In the genomic region with DNA sequence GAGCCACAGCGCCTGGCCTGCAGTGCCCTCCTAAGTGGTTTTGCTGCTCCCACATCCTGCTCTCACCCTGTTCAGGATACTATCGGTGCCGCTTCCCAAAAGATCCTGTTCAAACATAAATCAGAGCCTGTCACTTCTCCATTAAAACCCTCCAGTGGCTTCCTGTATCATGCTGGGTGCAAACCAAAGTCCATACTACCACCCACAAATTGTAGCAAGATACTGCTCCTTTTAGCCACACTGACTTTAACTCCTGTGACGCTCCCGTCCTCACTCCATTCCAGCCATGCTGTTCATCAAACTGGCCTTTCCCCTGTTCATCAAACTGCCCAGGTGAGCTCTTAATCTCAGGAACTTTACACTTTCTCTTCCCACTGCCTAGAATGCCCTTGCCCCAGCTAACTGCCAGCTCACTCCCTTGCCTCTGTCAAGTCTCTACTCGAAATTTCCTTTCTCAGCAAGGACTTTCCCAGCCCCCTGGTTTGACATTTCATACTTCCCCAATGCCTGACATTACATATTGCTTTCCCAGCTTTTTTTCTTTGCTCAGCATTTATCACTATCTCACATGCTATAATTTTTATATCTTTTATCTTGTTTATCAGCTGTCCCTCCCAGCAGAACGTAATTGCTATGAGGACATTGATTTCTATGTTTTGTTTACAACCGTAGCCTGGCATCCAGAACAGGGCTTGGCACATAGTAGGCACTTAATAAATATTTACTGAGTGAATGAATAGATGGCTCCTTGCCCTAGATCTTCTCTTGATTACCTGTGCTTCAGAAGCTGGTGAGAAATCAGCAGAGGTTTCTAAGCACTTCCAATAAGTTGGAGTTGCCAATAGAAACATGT, we compare ENCODE assay signal across 10 cellular contexts. TPM values are rescaled to one million over a fixed set of nuclear protein-coding genes. Genes with fewer than 3 reads are reported as not detected.
DNase-seq lines count a peak whose midpoint lies in the region; ATAC-seq, FAIRE-seq and TF ChIP-seq lines count a peak whose summit lies in the region.
"Had no signal": no experiment of that assay in that cellular context is flagged by ENCODE, and none has a peak within 500 bp of the region (broad histone marks: within the 10 kb centered on the region; RNA-seq: fewer than 3 reads in every experiment).

No MANE protein-coding gene starts in this region.

- POLR2A ChIA-PET in A549 (lab: Yijun Ruan, JAX): interaction anchor here (0.6 to 2.4 kb wide), 4 partner anchors 18 to 201 kb away, joined by 3 to 17 read pairs (median 7); partner anchors contain the start of gene SMURF2

- peak; percentile 59 to 85 for DNase-seq in A549 (ENCODE audit: low read depth in 1 of 2, low spot score in 1 of 2)
- DNase-seq in NCI-H2029 (lab: John Stamatoyannopoulos, UW): peak; percentile 81
- peak in 1 of 3 donors; percentile 41 for DNase-seq in mucosa of descending colon
- no peak for DNase-seq in activated CD4-positive, alpha-beta T cell treated with anti-CD3 and anti-CD28 coated beads, Interleukin-2, amount 50 U/mL, for 48 hours
- DNase-seq in sciatic nerve (ENCODE audit: low spot score): no peak
- no peak for DNase-seq in NCI-H2107 treated with DMSO at 0.1 percent for 48 hours (lab: John Stamatoyannopoulos, UW; ENCODE audit: unreplicated experiment)
- DNase-seq: activated effector memory CD4-positive, alpha-beta T cell treated with anti-CD3 and anti-CD28 coated beads, Interleukin-2, amount 50 U/mL, for 16 hours; stimulated activated CD4-positive, alpha-beta T cell treated with anti-CD3 and anti-CD28 coated beads, Interleukin-15, amount 100 ng/mL, for 24 hours had no signal

- intact Hi-C loops in dendritic cell treated with granulocyte-macrophage colony-stimulating factor and Interleukin-4, amounts not matched to agents 40 ng/mL and 50 ng/mL, for 4 days (cut with micrococcal nuclease): no loop called here
- intact Hi-C loops in mucosa of descending colon (cut with DNase I, micrococcal nuclease): no loop called here
- intact Hi-C loops in sciatic nerve (cut with DNase I): no loop called here

- CTCF ChIA-PET in A549 (lab: Yijun Ruan, JAX): interaction anchor here (0.6 to 3.5 kb wide), 9 partner anchors 11 to 83 kb away, joined by 3 to 17 read pairs (median 5); no protein-coding TSS in a partner anchor

- 14% methylated on average over 8 of the region's 8 CpGs for WGBS in A549 (ENCODE audit: missing lambda C conversion rate)

- no peak for FAIRE-seq in A549 (lab: Jason Lieb, UNC)

- TF ChIP-seq RAD21 in A549 (conservative IDR thresholded peaks at IDR 0.05 in 1 of 2, IDR thresholded peaks at IDR 0.05 in 1 of 2): no peak

- H3K9me3 ChIP-seq in A549: 0 out of 3 replicates have a peak, but pooled peaks cover 3% of the 10 kb centered on the region
- H3K9me3 ChIP-seq in mucosa of descending colon: no peaks in the 10 kb centered on the region

- TF ChIP-seq EP300 in A549 (IDR thresholded peaks at IDR 0.05): no peak

- H3K9me3 Mint-ChIP-seq in dendritic cell treated with granulocyte-macrophage colony-stimulating factor and Interleukin-4, amounts not matched to agents 40 ng/mL and 50 ng/mL, for 4 days: no peaks in the 10 kb centered on the region

- peak overlapping the region; percentile 79 to 86 for H3K27ac ChIP-seq in A549

- no peaks in the 10 kb centered on the region for H3K36me3 Mint-ChIP-seq in dendritic cell treated with granulocyte-macrophage colony-stimulating factor and Interleukin-4, amounts not matched to agents 40 ng/mL and 50 ng/mL, for 4 days (ENCODE audit: low read depth)

- peaks cover 49% of the 10 kb centered on the region for H3K4me1 ChIP-seq in A549
- H3K4me1 ChIP-seq in mucosa of descending colon (ENCODE audit: low read depth): peaks cover 39% of the 10 kb centered on the region

- peak overlapping the region; percentile 7 for H3K4me3 Mint-ChIP-seq in dendritic cell treated with granulocyte-macrophage colony-stimulating factor and Interleukin-4, amounts not matched to agents 40 ng/mL and 50 ng/mL, for 4 days

- H3K36me3 ChIP-seq in mucosa of descending colon (ENCODE audit: low read depth): no peaks in the 10 kb centered on the region

- H3K4me1 Mint-ChIP-seq in dendritic cell treated with granulocyte-macrophage colony-stimulating factor and Interleukin-4, amounts not matched to agents 40 ng/mL and 50 ng/mL, for 4 days (ENCODE audit: low read depth): peaks cover 47% of the 10 kb centered on the region

- ATAC-seq in A549: peak; percentile 45 to 51
- ATAC-seq in mucosa of descending colon: peak; percentile 77
- no peak for ATAC-seq in GM21390 (IDR thresholded peaks at IDR 0.05; ENCODE audit: unreplicated experiment)
- no peak for ATAC-seq in sciatic nerve

- H3K27ac Mint-ChIP-seq in dendritic cell treated with granulocyte-macrophage colony-stimulating factor and Interleukin-4, amounts not matched to agents 40 ng/mL and 50 ng/mL, for 4 days: peak overlapping the region; percentile 82

- H3K4me3 ChIP-seq in A549 (no peak overlapping the region), mucosa of descending colon (no peak overlapping the region)

- TF ChIP-seq CTCF in A549 (IDR thresholded peaks at IDR 0.05): no peak
- TF ChIP-seq CTCF in mucosa of descending colon (IDR thresholded peaks at IDR 0.05): no peak

- no peaks in the 10 kb centered on the region for H3K27me3 Mint-ChIP-seq in dendritic cell treated with granulocyte-macrophage colony-stimulating factor and Interleukin-4, amounts not matched to agents 40 ng/mL and 50 ng/mL, for 4 days

- TF ChIP-seq POLR2A in A549 (IDR thresholded peaks at IDR 0.05; ENCODE audit: low read length): no peak

- H3K4me2 ChIP-seq in A549: peak overlapping the region; percentile 71

TF ChIP-seq in A549, 52 proteins besides CTCF, POLR2A, EP300 and RAD21:
- TF ChIP-seq FOSB (CRISPR knock-in tag; IDR thresholded peaks at IDR 0.05): 0 out of 2 replicates have a peak, but pooled peaks have one; percentile 63
- no peak for TF ChIP-seq FOSL2 (IDR thresholded peaks at IDR 0.05)
- TF ChIP-seq FOSL2 (CRISPR knock-in tag; IDR thresholded peaks at IDR 0.05): no peak; the same call in 1 of the 2 replicates
- no peak for TF ChIP-seq SREBF2 (IDR thresholded peaks at IDR 0.05)
- TF ChIP-seq, protein P1, sequence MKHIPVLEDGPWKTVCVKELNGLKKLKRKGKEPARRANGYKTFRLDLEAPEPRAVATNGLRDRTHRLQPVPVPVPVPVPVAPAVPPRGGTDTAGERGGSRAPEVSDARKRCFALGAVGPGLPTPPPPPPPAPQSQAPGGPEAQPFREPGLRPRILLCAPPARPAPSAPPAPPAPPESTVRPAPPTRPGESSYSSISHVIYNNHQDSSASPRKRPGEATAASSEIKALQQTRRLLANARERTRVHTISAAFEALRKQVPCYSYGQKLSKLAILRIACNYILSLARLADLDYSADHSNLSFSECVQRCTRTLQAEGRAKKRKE (CRISPR knock-in tag; IDR thresholded peaks at IDR 0.05; ENCODE audit: low read depth): peak; percentile 16; the same call in 1 of the 2 replicates
- TF ChIP-seq ZC3H11A (IDR thresholded peaks at IDR 0.05): 0 out of 2 replicates have a peak, but pooled peaks have one; percentile 1
- TF ChIP-seq MAFK (IDR thresholded peaks at IDR 0.05; ENCODE audit: partially characterized antibody): peak; percentile 98
- TF ChIP-seq HOXB5 (CRISPR knock-in tag; IDR thresholded peaks at IDR 0.05): 0 out of 2 replicates have a peak, but pooled peaks have one; percentile 32

RNA-seq across cellular contexts. Expression of gene SMURF2, which starts 44.3 kb away (rescaled TPM):
- polyA plus RNA-seq in A549 (2011; rRNA removed) (26.3 and 29.1 TPM in 2 replicates), A549 (2017; fragmentation: RNase III; extraction: RNeasy Plus Mini Kit Qiagen cat#74134 plus additional on column Dnase treatment) (16.7 to 21.1 TPM (median 17.6 TPM) in 3 replicates)
- polyA plus RNA-seq in A549 (2012; cell fraction: cytosol; rRNA removed): 8.3 and 8.9 TPM in 2 replicates
- polyA plus RNA-seq in A549 (2012; cell fraction: nucleus; rRNA removed): 7.0 and 11.0 TPM in 2 replicates
- 33.6 and 34.0 TPM in 2 replicates for polyA minus RNA-seq in A549 (2011; rRNA and poly(A)+ RNA removed)
- total RNA-seq in mucosa of descending colon (10 to 100 TPM; 14.9 to 25.4 (median 15.2) TPM), sciatic nerve (29.8 TPM)

Comparison
In these comparisons a context has a peak if more than half of its experiments do, and no peak if none do; other contexts are left out.
1. ATAC-seq: peak in A549 (2 of 2) and mucosa of descending colon (single experiment); none in GM21390 (single experiment) and sciatic nerve (single experiment).
2. DNase-seq: peak in A549 (2 of 2) and NCI-H2029 (single experiment); none in activated CD4-positive, alpha-beta T cell treated with anti-CD3 and anti-CD28 coated beads, Interleukin-2, amount 50 U/mL, for 48 hours (0 of 2), sciatic nerve (single experiment) and NCI-H2107 treated with DMSO at 0.1 percent for 48 hours (single experiment).